Comparison of ENCODE assay signal across 7 cellular contexts in genomic region chr16:87990254-87990653, GRCh38. TPM values are rescaled to one million over a fixed set of nuclear protein-coding genes. Genes with fewer than 3 reads are reported as not detected.
"Had no signal": no experiment of that assay in that cellular context is flagged by ENCODE, and none has a peak within 500 bp of the region (broad histone marks: within the 10 kb centered on the region; RNA-seq: fewer than 3 reads in every experiment).

No MANE protein-coding gene starts in this region.

RNA-seq across cellular contexts. Expression of gene CA5A, which starts 53.9 kb away (rescaled TPM):
- total RNA-seq: LHCN-M2, MCF 10A, OCI-LY7, Right ventricle myocardium inferior, RPMI7951, SJCRH30, SK-MEL-5 had no signal
